8 cellular contexts compared by ENCODE assay signal in genomic region chr3:162598500-162598899, GRCh38.
DNase-seq lines count a peak whose midpoint lies in the region; ATAC-seq and TF ChIP-seq lines count a peak whose summit lies in the region.
"Not testable (repeated sequence)": the region's sequence is repeated elsewhere in the genome, so short reads cannot be mapped to it uniquely, and the experiment has no call there.

No MANE protein-coding gene starts in this region.

- H3K4me1 Mint-ChIP-seq in WTC11 (peaks cover 31% of the 10 kb centered on the region), neural crest cell (peaks cover 31% of the 10 kb centered on the region)

- ATAC-seq in WTC11 = not testable (repeated sequence)

- H3K36me3 Mint-ChIP-seq in WTC11 = peaks cover 38% of the 10 kb centered on the region
- not testable (repeated sequence) for H3K36me3 Mint-ChIP-seq in neural crest cell (ENCODE audit: low read depth)

- POLR2A ChIA-PET in WTC11 (lab: Charles Lee) = not testable (repeated sequence)

- H3K4me3 ChIP-seq in HFF-Myc (replicated peaks; ENCODE audit: low read depth, low read length) = not testable (repeated sequence)

- CTCF ChIA-PET in WTC11 (lab: Charles Lee) = not testable (repeated sequence)

- TF ChIP-seq CTCF in HFF-Myc (IDR thresholded peaks at IDR 0.05; ENCODE audit: low read depth, low read length, missing control alignments); WTC11 (IDR thresholded peaks at IDR 0.05); neural crest cell (conservative IDR thresholded peaks at IDR 0.05): not testable (repeated sequence)

- H3K9me3 Mint-ChIP-seq in WTC11 = peaks cover 32% of the 10 kb centered on the region
- H3K9me3 Mint-ChIP-seq in neural crest cell = peaks cover 11% of the 10 kb centered on the region

- not testable (repeated sequence) for H3K4me3 Mint-ChIP-seq in WTC11, neural crest cell

- H3K27ac Mint-ChIP-seq in WTC11 (peak overlapping the region; percentile 92), neural crest cell (ENCODE audit: unreplicated experiment) (peak overlapping the region; percentile 44)

- H3K27me3 Mint-ChIP-seq in WTC11 (ENCODE audit: low read depth); neural crest cell (ENCODE audit: low read depth): not testable (repeated sequence)

- DNase-seq in COLO668 (lab: John Stamatoyannopoulos, UW; ENCODE audit: unreplicated experiment) (peak; percentile 1), HFF-Myc (ENCODE audit: extremely low read depth, low read depth) (peak; percentile 1), NCI-H1105 (lab: John Stamatoyannopoulos, UW) (peak; percentile 89), NCI-H2107 treated with DMSO at 0.1 percent for 48 hours (lab: John Stamatoyannopoulos, UW; ENCODE audit: unreplicated experiment) (peak; percentile 92), NCI-H748 treated with DMSO at 0.1 percent for 48 hours (lab: John Stamatoyannopoulos, UW) (peak; percentile 56), WTC11 (ENCODE audit: low spot score) (peak; percentile 31), glomerular endothelial cell (ENCODE audit: extremely low read depth, low read depth, low spot score) (peak; percentile 25)
- not testable (repeated sequence) for DNase-seq in neural crest cell (ENCODE audit: low read depth, low spot score)

TF ChIP-seq in WTC11, 78 proteins besides CTCF, POLR2A, EP300 and RAD21:
- TF ChIP-seq ZNF396 (CRISPR knock-in tag; IDR thresholded peaks at IDR 0.05; ENCODE audit: borderline replicate concordance) (0 out of 2 replicates have a peak, but pooled peaks have one; percentile 2), TEAD1 (CRISPR knock-in tag; IDR thresholded peaks at IDR 0.05) (peak; percentile 79; the same call in 1 of the 2 replicates), ZNF416 (CRISPR knock-in tag; IDR thresholded peaks at IDR 0.05) (0 out of 2 replicates have a peak, but pooled peaks have one; percentile 35), ZNF281 (CRISPR knock-in tag; IDR thresholded peaks at IDR 0.05) (peak; percentile 35; the same call in 1 of the 2 replicates), ZNF317 (CRISPR knock-in tag; IDR thresholded peaks at IDR 0.05; ENCODE audit: borderline replicate concordance, low read depth) (0 out of 2 replicates have a peak, but pooled peaks have one; percentile 28), ZBTB21 (CRISPR knock-in tag; IDR thresholded peaks at IDR 0.05; ENCODE audit: borderline replicate concordance) (0 out of 2 replicates have a peak, but pooled peaks have one; percentile 43), MAX (CRISPR knock-in tag; IDR thresholded peaks at IDR 0.05) (0 out of 2 replicates have a peak, but pooled peaks have one; percentile 29)
